27 cellular contexts compared by ENCODE assay signal in genomic region chr5:92484484-92484883, GRCh38.
"Had no signal": no experiment of that assay in that cellular context is flagged by ENCODE, and none has a peak within 500 bp of the region (broad histone marks: within the 10 kb centered on the region; RNA-seq: fewer than 3 reads in every experiment).

No MANE protein-coding gene starts in this region.

- H3K4me2 ChIP-seq: hepatocyte had no signal

- H3K27me3 Mint-ChIP-seq: naive B cell; naive thymus-derived CD8-positive, alpha-beta T cell had no signal

- H3K27ac Mint-ChIP-seq: immature natural killer cell; mesothelial cell of epicardium; naive B cell; naive thymus-derived CD8-positive, alpha-beta T cell had no signal

- DNase-seq: dermis blood vessel endothelial cell; dorsolateral prefrontal cortex; effector CD4-positive, alpha-beta T cell; effector memory CD4-positive, alpha-beta T cell; erythroblast; esophagus squamous epithelium; foreskin fibroblast; foreskin melanocyte; heart left ventricle; hypothalamus; immature natural killer cell; islet precursor cell; left cardiac atrium; left lung; left ventricle myocardium superior; lower lobe of right lung; mesenchymal stem cell; mucosa of descending colon; naive B cell; naive thymus-derived CD8-positive, alpha-beta T cell had no signal

- H3K36me3 ChIP-seq: esophagus squamous epithelium, gastroesophageal sphincter, heart left ventricle, left lung, lower lobe of right lung had no signal

- H3K27me3 ChIP-seq: dorsolateral prefrontal cortex, esophagus squamous epithelium, gastroesophageal sphincter, heart left ventricle, hepatocyte, left lung had no signal

- H3K36me3 Mint-ChIP-seq: immature natural killer cell; mesothelial cell of epicardium; naive B cell; naive thymus-derived CD8-positive, alpha-beta T cell had no signal

- H3K4me1 ChIP-seq: esophagus squamous epithelium, gastroesophageal sphincter, heart left ventricle, left lung, lower lobe of right lung had no signal

- H3K4me1 Mint-ChIP-seq: immature natural killer cell; mesothelial cell of epicardium; naive B cell; naive thymus-derived CD8-positive, alpha-beta T cell had no signal

- FAIRE-seq: colon had no signal

- H3K4me3 ChIP-seq: coronary artery, dorsolateral prefrontal cortex, esophagus squamous epithelium, gastroesophageal sphincter, heart left ventricle, hepatocyte, left lung, lower lobe of right lung, mucosa of descending colon had no signal

- H2AFZ ChIP-seq: hepatocyte had no signal

- H3K79me2 ChIP-seq: hepatocyte had no signal

- H3K4me3 Mint-ChIP-seq: immature natural killer cell; mesothelial cell of epicardium; naive B cell; naive thymus-derived CD8-positive, alpha-beta T cell had no signal

- ATAC-seq: esophagus mucosa; gastroesophageal sphincter; heart left ventricle; left cardiac atrium; left lung; left ventricle myocardium superior; lower lobe of right lung; mucosa of descending colon; naive thymus-derived CD8-positive, alpha-beta T cell had no signal

- H3K27ac ChIP-seq: coronary artery, dorsolateral prefrontal cortex, epithelial cell of prostate, esophagus squamous epithelium, gastroesophageal sphincter, heart left ventricle, hepatocyte, left lung, lower lobe of right lung had no signal

- H3K9me3 ChIP-seq: esophagus squamous epithelium, gastroesophageal sphincter, left lung, lower lobe of right lung, mucosa of descending colon had no signal
